ENCODE assay signal across 8 cellular contexts in the genomic region with DNA sequence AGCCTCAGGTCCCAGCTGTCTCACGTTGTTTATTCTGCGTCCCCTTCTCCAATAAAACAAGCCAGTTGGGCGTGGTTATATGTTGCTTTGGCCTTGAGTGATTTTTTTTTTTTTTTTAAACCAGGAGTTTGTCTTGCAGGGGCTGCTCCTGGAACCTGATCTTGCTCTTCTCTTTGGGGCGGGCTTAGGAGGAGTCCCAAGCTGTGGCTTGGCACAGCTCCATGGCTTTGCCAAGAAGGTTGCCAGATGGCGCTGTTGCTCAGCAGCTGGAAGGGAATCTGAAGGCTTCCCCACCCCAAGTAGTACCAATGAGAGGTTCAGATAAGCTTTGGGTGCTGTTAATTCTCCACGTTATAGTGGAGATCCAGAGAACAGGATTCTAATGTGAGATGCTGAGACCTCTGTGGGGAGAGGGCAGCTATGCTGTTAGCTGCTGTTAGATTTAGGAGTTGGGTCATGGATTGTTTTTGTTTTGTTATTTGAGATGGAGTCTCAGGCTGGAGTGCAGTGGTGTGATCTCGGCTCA. TPM values are rescaled to one million over a fixed set of nuclear protein-coding genes. Genes with fewer than 3 reads are reported as not detected.
DNase-seq lines count a peak whose midpoint lies in the region; ATAC-seq, FAIRE-seq and TF ChIP-seq lines count a peak whose summit lies in the region.

No MANE protein-coding gene starts in this region.

- CTCF ChIA-PET in HEK293T (lab: Yijun Ruan, JAX) (interaction anchor here (0.6 to 3.0 kb wide), 19 partner anchors 11 to 374 kb away, joined by 3 to 18 read pairs (median 4); a partner anchor contains a TSS), HepG2 (lab: Yijun Ruan, JAX; ENCODE audit: low intra/inter-chr PET ratio, low total read pairs) (interaction anchor here (1.3 to 1.7 kb wide), 2 partner anchors 96 to 100 kb away, joined by 6 to 7 read pairs; a partner anchor contains a TSS)

- intact Hi-C loops in HepG2 (cut with micrococcal nuclease; ENCODE audit: unreplicated experiment): no loop called here

- FAIRE-seq in HepG2 (lab: Jason Lieb, UNC): peak; percentile 43

- H3K9ac ChIP-seq in HepG2 (ENCODE audit: insufficient read depth, low read depth, low read length): no peak overlapping the region

- no TSS peak for BruUV-seq in HepG2 (replicated peaks; lab: Mats Ljungman, UMichigan)

- no peaks in the 10 kb centered on the region for H3K9me3 ChIP-seq in HepG2 (ENCODE audit: low read length)

- peak; percentile 68 for TF ChIP-seq RAD21 in HepG2 (CRISPR knock-in tag; IDR thresholded peaks at IDR 0.05)

- DNase-seq in AG10803 (ENCODE audit: low read depth) (peak; percentile 95), HEK293T (ENCODE audit: extremely low spot score) (peak; percentile 78), NCI-H774 (lab: John Stamatoyannopoulos, UW) (peak; percentile 61), coronary artery (ENCODE audit: low spot score) (no peak), HepG2 (ENCODE audit: low spot score) (peak; percentile 59)
- peak; percentile 84 for DNase-seq in activated CD4-positive, alpha-beta T cell treated with anti-CD3 and anti-CD28 coated beads for 48 hours
- peak; percentile 60 to 74 (median 73) for DNase-seq in stimulated activated CD4-positive, alpha-beta T cell treated with anti-CD3 and anti-CD28 coated beads, TNF-alpha, amount 100 ng/mL, for 1 hour (ENCODE audit: low read depth in 3 of 3, low spot score in 1 of 3)

- TF ChIP-seq EP300 in HepG2 (IDR thresholded peaks at IDR 0.05; ENCODE audit: low read depth in 2 of 2, low read length in 2 of 2): no peak
- no peak for TF ChIP-seq EP300 in HepG2 (CRISPR knock-in tag; IDR thresholded peaks at IDR 0.05; ENCODE audit: borderline replicate concordance)

- H4K20me1 ChIP-seq in HepG2 (ENCODE audit: insufficient read depth, low read length): 0 out of 2 replicates have a peak, but pooled peaks cover 2% of the 10 kb centered on the region

- no peak for TF ChIP-seq POLR2A in HepG2 (IDR thresholded peaks at IDR 0.05; ENCODE audit: insufficient read depth in 1 of 2, low read depth in 2 of 2, low read length in 2 of 2)

- no peak overlapping the region for H2AFZ ChIP-seq in HepG2 (ENCODE audit: low read length)

- H3K79me2 ChIP-seq in HepG2 (ENCODE audit: insufficient read depth, low read length): no peaks in the 10 kb centered on the region

- ATAC-seq in HepG2: peak; percentile 25
- ATAC-seq in HG03521 (IDR thresholded peaks at IDR 0.05; ENCODE audit: unreplicated experiment): no peak

- H3K27ac ChIP-seq in coronary artery: peak overlapping the region in 1 of 2 donors; percentile 47
- no peak overlapping the region for H3K27ac ChIP-seq in HepG2 (ENCODE audit: extremely low read length, insufficient read depth, low read length)

- POLR2A ChIA-PET in HEK293T (lab: Yijun Ruan, JAX) (interaction anchor here (1.0 to 3.8 kb wide), 5 partner anchors 20 to 100 kb away, joined by 3 to 23 read pairs (median 7); a partner anchor contains a TSS), HepG2 (lab: Yijun Ruan, JAX) (interaction anchor here (0.8 to 3.8 kb wide), 11 partner anchors 13 to 127 kb away, joined by 3 to 18 read pairs (median 5); a partner anchor contains a TSS)

- H3K36me3 ChIP-seq in HepG2 (replicated peaks in 1 of 2; ENCODE audit: control insufficient read depth in 1 of 2, insufficient read depth in 2 of 2, low read length in 2 of 2): peaks cover 36 to 45% of the 10 kb centered on the region in 2 experiments

- TF ChIP-seq CTCF in AG10803 (conservative IDR thresholded peaks at IDR 0.05; ENCODE audit: low read length) (peak; percentile 79), coronary artery (IDR thresholded peaks at IDR 0.05) (peak; percentile 48), HepG2 (CRISPR knock-in tag; IDR thresholded peaks at IDR 0.05) (peak; percentile 83)

- H3K4me2 ChIP-seq in HepG2 (ENCODE audit: low read depth, low read length): no peak overlapping the region

- H3K4me3 ChIP-seq in AG10803 (ENCODE audit: low read length) (no peak overlapping the region), coronary artery (no peak overlapping the region), HepG2 (replicated peaks in 1 of 3; ENCODE audit: insufficient read depth in 1 of 3, low read depth in 2 of 3, low read length in 3 of 3) (no peak overlapping the region)

- WGBS in HepG2 (ENCODE audit: low lambda C conversion rate): 88% methylated on average over 7 of the region's 7 CpGs

- peaks cover 17% of the 10 kb centered on the region for H3K4me1 ChIP-seq in HepG2 (ENCODE audit: insufficient read depth, low read length)

- in situ Hi-C loops in HepG2 (cut with HindIII; ENCODE audit: extremely low pct_ligation_motif_present, low pct_unique_long_range_greater_than_20kb): no loop called here

- no peaks in the 10 kb centered on the region for H3K27me3 ChIP-seq in HepG2 (ENCODE audit: control insufficient read depth in 1 of 2, insufficient read depth in 2 of 2, low read length in 2 of 2)

RNA-seq across cellular contexts. Expression of a gene that starts 2.0 kb away (rescaled TPM):
- total RNA-seq in HepG2 (2016; rRNA removed; fragmentation: Illumina TruSeq; extraction: Trizol): not detected in 2 replicates
- total RNA-seq in HepG2 (2016; cell fraction: cytosol; rRNA removed; fragmentation: Illumina TruSeq; extraction: Trizol; ENCODE audit: low read depth): not detected in 2 replicates
- total RNA-seq in HepG2 (2016; cell fraction: insoluble cytoplasmic fraction; rRNA removed; fragmentation: Illumina TruSeq; extraction: Trizol): 0.30 TPM in 1 of 2 replicates, not detected in the other
- total RNA-seq in HepG2 (2016; cell fraction: membrane; rRNA removed; fragmentation: Illumina TruSeq; extraction: Trizol): 0.22 TPM in 1 of 2 replicates, not detected in the other
- not detected in 2 replicates for total RNA-seq in HepG2 (2016; cell fraction: nucleus; rRNA removed; fragmentation: Illumina TruSeq; extraction: Trizol)
- 0.16 and 0.29 TPM in 2 replicates for polyA plus RNA-seq in HepG2 (2011; rRNA removed)
- polyA plus RNA-seq in HepG2 (2011; cell fraction: cytosol; rRNA removed): 0.11 and 0.15 TPM in 2 replicates
- 2.4 and 3.6 TPM in 2 replicates for polyA plus RNA-seq in HepG2 (2011; cell fraction: nucleus; rRNA removed)
- 0.40 and 0.93 TPM in 2 replicates for polyA plus RNA-seq in HepG2 (2012)
- polyA plus RNA-seq in HepG2 (2016; cell fraction: cytosol; fragmentation: Illumina TruSeq; extraction: Trizol; ENCODE audit: low read depth): not detected in 2 replicates
- polyA plus RNA-seq in HepG2 (2016; cell fraction: insoluble cytoplasmic fraction; fragmentation: Illumina TruSeq; extraction: Trizol; ENCODE audit: low read depth): not detected in 2 replicates
- 0.08 TPM in 1 of 2 replicates, not detected in the other for polyA plus RNA-seq in HepG2 (2016; cell fraction: membrane; fragmentation: Illumina TruSeq; extraction: Trizol; ENCODE audit: low read depth)
- polyA plus RNA-seq in HepG2 (2016; cell fraction: nucleus; fragmentation: Illumina TruSeq; extraction: Trizol; ENCODE audit: insufficient read depth, low read depth): 0.75 TPM in 1 of 2 replicates, not detected in the other
- 0.76 and 0.91 TPM in 2 replicates for polyA minus RNA-seq in HepG2 (2011; rRNA and poly(A)+ RNA removed; ENCODE audit: low replicate concordance)
- polyA minus RNA-seq in HepG2 (2011; cell fraction: cytosol; rRNA and poly(A)+ RNA removed): not detected in 2 replicates
- 0.12 and 1.3 TPM in 2 replicates for polyA minus RNA-seq in HepG2 (2011; cell fraction: nucleus; rRNA and poly(A)+ RNA removed)

RNA-seq across cellular contexts. Expression of a gene that starts 18.6 kb away (rescaled TPM):
- 217 and 245 TPM in 2 replicates for total RNA-seq in HepG2 (2016; rRNA removed; fragmentation: Illumina TruSeq; extraction: Trizol)
- total RNA-seq in HepG2 (2016; cell fraction: cytosol; rRNA removed; fragmentation: Illumina TruSeq; extraction: Trizol; ENCODE audit: low read depth): 46.5 and 48.4 TPM in 2 replicates
- total RNA-seq in HepG2 (2016; cell fraction: insoluble cytoplasmic fraction; rRNA removed; fragmentation: Illumina TruSeq; extraction: Trizol): 218 and 244 TPM in 2 replicates
- 61.0 and 67.1 TPM in 2 replicates for total RNA-seq in HepG2 (2016; cell fraction: membrane; rRNA removed; fragmentation: Illumina TruSeq; extraction: Trizol)
- 112 and 121 TPM in 2 replicates for total RNA-seq in HepG2 (2016; cell fraction: nucleus; rRNA removed; fragmentation: Illumina TruSeq; extraction: Trizol)
- 81.1 and 83.3 TPM in 2 replicates for polyA plus RNA-seq in HepG2 (2011; rRNA removed)
- polyA plus RNA-seq in HepG2 (2011; cell fraction: cytosol; rRNA removed): 91.1 and 93.1 TPM in 2 replicates
- polyA plus RNA-seq in HepG2 (2011; cell fraction: nucleus; rRNA removed): 60.8 and 70.1 TPM in 2 replicates
- polyA plus RNA-seq in HepG2 (2012): 137 and 145 TPM in 2 replicates
- polyA plus RNA-seq in HepG2 (2016; cell fraction: cytosol; fragmentation: Illumina TruSeq; extraction: Trizol; ENCODE audit: low read depth): 30.4 and 33.4 TPM in 2 replicates
- polyA plus RNA-seq in HepG2 (2016; cell fraction: insoluble cytoplasmic fraction; fragmentation: Illumina TruSeq; extraction: Trizol; ENCODE audit: low read depth): 276 and 284 TPM in 2 replicates
- 43.9 and 49.3 TPM in 2 replicates for polyA plus RNA-seq in HepG2 (2016; cell fraction: membrane; fragmentation: Illumina TruSeq; extraction: Trizol; ENCODE audit: low read depth)
- 175 and 176 TPM in 2 replicates for polyA plus RNA-seq in HepG2 (2016; cell fraction: nucleus; fragmentation: Illumina TruSeq; extraction: Trizol; ENCODE audit: insufficient read depth, low read depth)
- 195 and 711 TPM in 2 replicates for polyA minus RNA-seq in HepG2 (2011; rRNA and poly(A)+ RNA removed; ENCODE audit: low replicate concordance)
- 90.4 and 98.8 TPM in 2 replicates for polyA minus RNA-seq in HepG2 (2011; cell fraction: cytosol; rRNA and poly(A)+ RNA removed)
- 84.3 and 104 TPM in 2 replicates for polyA minus RNA-seq in HepG2 (2011; cell fraction: nucleus; rRNA and poly(A)+ RNA removed)

RNA-seq across cellular contexts. Expression of a gene that starts 21.5 kb away (rescaled TPM):
- total RNA-seq in HepG2 (2016; rRNA removed; fragmentation: Illumina TruSeq; extraction: Trizol): 21.0 and 24.8 TPM in 2 replicates
- 51.8 and 67.6 TPM in 2 replicates for total RNA-seq in HepG2 (2016; cell fraction: cytosol; rRNA removed; fragmentation: Illumina TruSeq; extraction: Trizol; ENCODE audit: low read depth)
- total RNA-seq in HepG2 (2016; cell fraction: insoluble cytoplasmic fraction; rRNA removed; fragmentation: Illumina TruSeq; extraction: Trizol): 18.2 and 26.1 TPM in 2 replicates
- 40.6 and 48.2 TPM in 2 replicates for total RNA-seq in HepG2 (2016; cell fraction: membrane; rRNA removed; fragmentation: Illumina TruSeq; extraction: Trizol)
- 17.4 and 18.2 TPM in 2 replicates for total RNA-seq in HepG2 (2016; cell fraction: nucleus; rRNA removed; fragmentation: Illumina TruSeq; extraction: Trizol)
- 40.7 and 45.1 TPM in 2 replicates for polyA plus RNA-seq in HepG2 (2011; rRNA removed)
- polyA plus RNA-seq in HepG2 (2011; cell fraction: cytosol; rRNA removed): 33.6 and 56.7 TPM in 2 replicates
- polyA plus RNA-seq in HepG2 (2011; cell fraction: nucleus; rRNA removed): 175 and 197 TPM in 2 replicates
- polyA plus RNA-seq in HepG2 (2012): 24.3 TPM in 2 replicates
- polyA plus RNA-seq in HepG2 (2016; cell fraction: cytosol; fragmentation: Illumina TruSeq; extraction: Trizol; ENCODE audit: low read depth): 59.1 and 73.2 TPM in 2 replicates
- 18.0 and 24.7 TPM in 2 replicates for polyA plus RNA-seq in HepG2 (2016; cell fraction: insoluble cytoplasmic fraction; fragmentation: Illumina TruSeq; extraction: Trizol; ENCODE audit: low read depth)
- polyA plus RNA-seq in HepG2 (2016; cell fraction: membrane; fragmentation: Illumina TruSeq; extraction: Trizol; ENCODE audit: low read depth): 41.3 and 42.8 TPM in 2 replicates
- 39.3 and 44.3 TPM in 2 replicates for polyA plus RNA-seq in HepG2 (2016; cell fraction: nucleus; fragmentation: Illumina TruSeq; extraction: Trizol; ENCODE audit: insufficient read depth, low read depth)
- 34.0 and 59.0 TPM in 2 replicates for polyA minus RNA-seq in HepG2 (2011; rRNA and poly(A)+ RNA removed; ENCODE audit: low replicate concordance)
- polyA minus RNA-seq in HepG2 (2011; cell fraction: cytosol; rRNA and poly(A)+ RNA removed): 15.5 and 17.8 TPM in 2 replicates
- 14.8 and 16.0 TPM in 2 replicates for polyA minus RNA-seq in HepG2 (2011; cell fraction: nucleus; rRNA and poly(A)+ RNA removed)

RNA-seq across cellular contexts. Expression of a gene that starts 21.5 kb away (rescaled TPM):
- 38.5 and 39.8 TPM in 2 replicates for total RNA-seq in HepG2 (2016; rRNA removed; fragmentation: Illumina TruSeq; extraction: Trizol)
- total RNA-seq in HepG2 (2016; cell fraction: cytosol; rRNA removed; fragmentation: Illumina TruSeq; extraction: Trizol; ENCODE audit: low read depth): 48.7 and 58.7 TPM in 2 replicates
- 37.6 and 40.0 TPM in 2 replicates for total RNA-seq in HepG2 (2016; cell fraction: insoluble cytoplasmic fraction; rRNA removed; fragmentation: Illumina TruSeq; extraction: Trizol)
- 48.0 and 62.5 TPM in 2 replicates for total RNA-seq in HepG2 (2016; cell fraction: membrane; rRNA removed; fragmentation: Illumina TruSeq; extraction: Trizol)
- total RNA-seq in HepG2 (2016; cell fraction: nucleus; rRNA removed; fragmentation: Illumina TruSeq; extraction: Trizol): 18.9 and 27.6 TPM in 2 replicates
- polyA plus RNA-seq in HepG2 (2011; rRNA removed): 33.5 and 38.6 TPM in 2 replicates
- polyA plus RNA-seq in HepG2 (2011; cell fraction: cytosol; rRNA removed): 23.8 and 46.2 TPM in 2 replicates
- 106 and 113 TPM in 2 replicates for polyA plus RNA-seq in HepG2 (2011; cell fraction: nucleus; rRNA removed)
- polyA plus RNA-seq in HepG2 (2012): 14.6 and 20.4 TPM in 2 replicates
- polyA plus RNA-seq in HepG2 (2016; cell fraction: cytosol; fragmentation: Illumina TruSeq; extraction: Trizol; ENCODE audit: low read depth): 41.8 and 51.1 TPM in 2 replicates
- 30.6 and 31.0 TPM in 2 replicates for polyA plus RNA-seq in HepG2 (2016; cell fraction: insoluble cytoplasmic fraction; fragmentation: Illumina TruSeq; extraction: Trizol; ENCODE audit: low read depth)
- 38.0 and 47.3 TPM in 2 replicates for polyA plus RNA-seq in HepG2 (2016; cell fraction: membrane; fragmentation: Illumina TruSeq; extraction: Trizol; ENCODE audit: low read depth)
- 38.7 and 47.5 TPM in 2 replicates for polyA plus RNA-seq in HepG2 (2016; cell fraction: nucleus; fragmentation: Illumina TruSeq; extraction: Trizol; ENCODE audit: insufficient read depth, low read depth)
- polyA minus RNA-seq in HepG2 (2011; rRNA and poly(A)+ RNA removed; ENCODE audit: low replicate concordance): 36.4 and 41.0 TPM in 2 replicates
- polyA minus RNA-seq in HepG2 (2011; cell fraction: cytosol; rRNA and poly(A)+ RNA removed): 15.6 and 16.6 TPM in 2 replicates
- polyA minus RNA-seq in HepG2 (2011; cell fraction: nucleus; rRNA and poly(A)+ RNA removed): 25.8 and 28.7 TPM in 2 replicates

RNA-seq across cellular contexts. Expression of a gene that starts 25.8 kb away (rescaled TPM):
- 7.1 and 10.3 TPM in 2 replicates for total RNA-seq in HepG2 (2016; rRNA removed; fragmentation: Illumina TruSeq; extraction: Trizol)
- 28.3 and 35.6 TPM in 2 replicates for total RNA-seq in HepG2 (2016; cell fraction: cytosol; rRNA removed; fragmentation: Illumina TruSeq; extraction: Trizol; ENCODE audit: low read depth)
- total RNA-seq in HepG2 (2016; cell fraction: insoluble cytoplasmic fraction; rRNA removed; fragmentation: Illumina TruSeq; extraction: Trizol): 6.3 and 10.4 TPM in 2 replicates
- 28.1 and 29.9 TPM in 2 replicates for total RNA-seq in HepG2 (2016; cell fraction: membrane; rRNA removed; fragmentation: Illumina TruSeq; extraction: Trizol)
- total RNA-seq in HepG2 (2016; cell fraction: nucleus; rRNA removed; fragmentation: Illumina TruSeq; extraction: Trizol): 5.2 and 8.8 TPM in 2 replicates
- polyA plus RNA-seq in HepG2 (2011; rRNA removed): 60.8 and 70.9 TPM in 2 replicates
- 33.5 and 51.1 TPM in 2 replicates for polyA plus RNA-seq in HepG2 (2011; cell fraction: cytosol; rRNA removed)
- polyA plus RNA-seq in HepG2 (2011; cell fraction: nucleus; rRNA removed): 73.5 and 95.2 TPM in 2 replicates
- 39.4 and 41.6 TPM in 2 replicates for polyA plus RNA-seq in HepG2 (2012)
- 106 and 114 TPM in 2 replicates for polyA plus RNA-seq in HepG2 (2016; cell fraction: cytosol; fragmentation: Illumina TruSeq; extraction: Trizol; ENCODE audit: low read depth)
- polyA plus RNA-seq in HepG2 (2016; cell fraction: insoluble cytoplasmic fraction; fragmentation: Illumina TruSeq; extraction: Trizol; ENCODE audit: low read depth): 22.4 and 29.3 TPM in 2 replicates
- 95.1 and 103 TPM in 2 replicates for polyA plus RNA-seq in HepG2 (2016; cell fraction: membrane; fragmentation: Illumina TruSeq; extraction: Trizol; ENCODE audit: low read depth)
- polyA plus RNA-seq in HepG2 (2016; cell fraction: nucleus; fragmentation: Illumina TruSeq; extraction: Trizol; ENCODE audit: insufficient read depth, low read depth): 38.2 and 42.5 TPM in 2 replicates
- 22.4 and 24.1 TPM in 2 replicates for polyA minus RNA-seq in HepG2 (2011; rRNA and poly(A)+ RNA removed; ENCODE audit: low replicate concordance)
- polyA minus RNA-seq in HepG2 (2011; cell fraction: cytosol; rRNA and poly(A)+ RNA removed): 10.7 and 10.8 TPM in 2 replicates
- 6.1 and 7.1 TPM in 2 replicates for polyA minus RNA-seq in HepG2 (2011; cell fraction: nucleus; rRNA and poly(A)+ RNA removed)
